In genomic region chr11:121023848-121024751, GRCh38 we compare ENCODE assay signal across 8 cellular contexts. TPM values are rescaled to one million over a fixed set of nuclear protein-coding genes. Genes with fewer than 3 reads are reported as not detected.
A peak's percentile ranks its signal among the peaks of the same experiment; 100 is the strongest.
DNase-seq lines count a peak whose midpoint lies in the region; ATAC-seq and TF ChIP-seq lines count a peak whose summit lies in the region.

A gene with protein sequence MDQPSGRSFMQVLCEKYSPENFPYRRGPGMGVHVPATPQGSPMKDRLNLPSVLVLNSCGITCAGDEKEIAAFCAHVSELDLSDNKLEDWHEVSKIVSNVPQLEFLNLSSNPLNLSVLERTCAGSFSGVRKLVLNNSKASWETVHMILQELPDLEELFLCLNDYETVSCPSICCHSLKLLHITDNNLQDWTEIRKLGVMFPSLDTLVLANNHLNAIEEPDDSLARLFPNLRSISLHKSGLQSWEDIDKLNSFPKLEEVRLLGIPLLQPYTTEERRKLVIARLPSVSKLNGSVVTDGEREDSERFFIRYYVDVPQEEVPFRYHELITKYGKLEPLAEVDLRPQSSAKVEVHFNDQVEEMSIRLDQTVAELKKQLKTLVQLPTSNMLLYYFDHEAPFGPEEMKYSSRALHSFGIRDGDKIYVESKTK (plus strand): TSS chr11:121024102. CDS start chr11:121045691, 21,589 bp downstream.

- CTCF ChIA-PET in PC-9 (lab: Charles Lee), result no interaction called here

- H3K4me3 Mint-ChIP-seq in activated T-cell treated with anti-CD3 and anti-CD28 coated beads, Interleukin-2, amount 50 U/mL, for 4 hours, result peak within 1 kb of the TSS; percentile 89
- H3K4me3 Mint-ChIP-seq in naive B cell, result peak within 1 kb of the TSS; percentile 89 to 97 (median 94)
- H3K4me3 Mint-ChIP-seq in stimulated activated memory B cell treated with anti-CD40 and anti-IgM and Interleukin-4, amounts not matched to agents 10 μg/mL and 1 μg/mL and 100 μg/mL, for 72 hours, result peak within 1 kb of the TSS; percentile 98

- TF ChIP-seq POLR2A in esophagus squamous epithelium (IDR thresholded peaks at IDR 0.05), result peak in 1 of 4 donors; percentile 32

- WGBS in HUES64, result 1% methylated on average over 54 of the region's 54 CpGs
- WGBS in esophagus squamous epithelium, 2 donors, result 0 to 2% methylated on average over 4 to 9 of the region's 54 CpGs

- no peaks in the 10 kb centered on the region for H3K9me3 Mint-ChIP-seq in activated T-cell treated with anti-CD3 and anti-CD28 coated beads, Interleukin-2, amount 50 U/mL, for 4 hours
- H3K9me3 Mint-ChIP-seq in naive B cell, result no peaks in the 10 kb centered on the region
- no peaks in the 10 kb centered on the region for H3K9me3 Mint-ChIP-seq in stimulated activated memory B cell treated with anti-CD40 and anti-IgM and Interleukin-4, amounts not matched to agents 10 μg/mL and 1 μg/mL and 100 μg/mL, for 72 hours

- peaks cover 23% of the 10 kb centered on the region for H3K4me1 Mint-ChIP-seq in activated T-cell treated with anti-CD3 and anti-CD28 coated beads, Interleukin-2, amount 50 U/mL, for 4 hours (ENCODE audit: low read depth)
- H3K4me1 Mint-ChIP-seq in naive B cell, result peaks cover 24 to 41% (median 30%) of the 10 kb centered on the region in 3 donors
- H3K4me1 Mint-ChIP-seq in stimulated activated memory B cell treated with anti-CD40 and anti-IgM and Interleukin-4, amounts not matched to agents 10 μg/mL and 1 μg/mL and 100 μg/mL, for 72 hours, result peaks cover 39% of the 10 kb centered on the region

- POLR2A ChIA-PET in PC-9 (lab: Charles Lee; ENCODE audit: unreplicated experiment), result no interaction called here

- H3K27me3 Mint-ChIP-seq in activated T-cell treated with anti-CD3 and anti-CD28 coated beads, Interleukin-2, amount 50 U/mL, for 4 hours (ENCODE audit: low read depth), result peaks cover 8% of the 10 kb centered on the region
- peaks cover 8 to 34% (median 17%) of the 10 kb centered on the region in 3 donors for H3K27me3 Mint-ChIP-seq in naive B cell
- peaks cover 23% of the 10 kb centered on the region for H3K27me3 Mint-ChIP-seq in stimulated activated memory B cell treated with anti-CD40 and anti-IgM and Interleukin-4, amounts not matched to agents 10 μg/mL and 1 μg/mL and 100 μg/mL, for 72 hours

- no TSS peak for BruUV-seq in PC-9 (replicated peaks; lab: Mats Ljungman, UMichigan)

- H3K9me2 ChIP-seq in PC-9 (ENCODE audit: insufficient read depth), result no peaks in the 10 kb centered on the region

- 0 out of 2 replicates have a peak, but pooled peaks cover 7% of the 10 kb centered on the region for H3F3A ChIP-seq in PC-9 (ENCODE audit: insufficient read depth, low read depth)

- H3K4me1 ChIP-seq in HUES64 (ENCODE audit: insufficient read depth, low read length) (peaks cover 8% of the 10 kb centered on the region; the same call in 1 of the 2 replicates), PC-9 (replicated peaks; ENCODE audit: insufficient read depth) (peaks cover 10% of the 10 kb centered on the region), esophagus squamous epithelium (peaks cover 11 to 26% (median 15%) of the 10 kb centered on the region in 3 donors)

- H3K4me2 ChIP-seq in PC-9, result peak within 1 kb of the TSS; percentile 84

- H3K4me3 ChIP-seq in HUES64 (ENCODE audit: low read length) (peak within 1 kb of the TSS; percentile 69), PC-9 (peak within 1 kb of the TSS; percentile 80), esophagus squamous epithelium (peak within 1 kb of the TSS; percentile 48 to 87 (median 74))

- peak within 1 kb of the TSS; percentile 88 to 99 (median 95) for H3K27ac Mint-ChIP-seq in naive B cell
- peak within 1 kb of the TSS; percentile 92 for H3K27ac Mint-ChIP-seq in stimulated activated memory B cell treated with anti-CD40 and anti-IgM and Interleukin-4, amounts not matched to agents 10 μg/mL and 1 μg/mL and 100 μg/mL, for 72 hours

- H3K9ac ChIP-seq in HUES64 (ENCODE audit: low read depth, low read length), result peak within 1 kb of the TSS; percentile 79

- TF ChIP-seq CTCF in PC-9 (conservative IDR thresholded peaks at IDR 0.05) (no peak), esophagus squamous epithelium (IDR thresholded peaks at IDR 0.05) (no peak)

- H4K20me1 ChIP-seq in PC-9 (ENCODE audit: insufficient read depth), result peaks cover 5% of the 10 kb centered on the region

- no peaks in the 10 kb centered on the region for H3K36me3 Mint-ChIP-seq in activated T-cell treated with anti-CD3 and anti-CD28 coated beads, Interleukin-2, amount 50 U/mL, for 4 hours (ENCODE audit: insufficient read depth)
- no peaks in the 10 kb centered on the region for H3K36me3 Mint-ChIP-seq in naive B cell
- peaks cover 5% of the 10 kb centered on the region for H3K36me3 Mint-ChIP-seq in stimulated activated memory B cell treated with anti-CD40 and anti-IgM and Interleukin-4, amounts not matched to agents 10 μg/mL and 1 μg/mL and 100 μg/mL, for 72 hours

- H3K9me3 ChIP-seq in HUES64 (ENCODE audit: insufficient read depth, low read depth, low read length), result no peaks in the 10 kb centered on the region
- no peaks in the 10 kb centered on the region for H3K9me3 ChIP-seq in PC-9 (ENCODE audit: insufficient read depth, low read depth)
- H3K9me3 ChIP-seq in esophagus squamous epithelium, result no peaks in the 10 kb centered on the region

- no peaks in the 10 kb centered on the region for H3K36me3 ChIP-seq in HUES64 (ENCODE audit: insufficient read depth, low read length)
- no peaks in the 10 kb centered on the region for H3K36me3 ChIP-seq in PC-9 (ENCODE audit: low read depth)
- H3K36me3 ChIP-seq in esophagus squamous epithelium, result no peaks in the 10 kb centered on the region

- peak within 1 kb of the TSS; percentile 57; the same call in 1 of the 2 replicates for H3K27ac ChIP-seq in HUES64 (ENCODE audit: low read depth, low read length)
- H3K27ac ChIP-seq in PC-9, result no peak within 1 kb of the TSS
- H3K27ac ChIP-seq in esophagus squamous epithelium, result peak within 1 kb of the TSS; percentile 35 to 71 (median 55)

- ATAC-seq in GM21447 (IDR thresholded peaks at IDR 0.05; ENCODE audit: unreplicated experiment), result peak; percentile 96
- ATAC-seq in activated T-cell treated with anti-CD3 and anti-CD28 coated beads, Interleukin-2, amount 50 U/mL, for 4 hours, result peak; percentile 92
- peak; percentile 91 for ATAC-seq in naive B cell (ENCODE audit: low read depth in 2 of 2)
- ATAC-seq in stimulated activated memory B cell treated with anti-CD40 and anti-IgM and Interleukin-4, amounts not matched to agents 10 μg/mL and 1 μg/mL and 100 μg/mL, for 72 hours, result peak; percentile 91

- DNase-seq in DMS 273 (lab: John Stamatoyannopoulos, UW; ENCODE audit: unreplicated experiment), result peak; percentile 90
- DNase-seq in PC-9, result peak; percentile 45 to 68
- DNase-seq in activated T-cell treated with anti-CD3 and anti-CD28 coated beads, Interleukin-2, amount 50 U/mL, for 4 hours, result peak; percentile 77
- DNase-seq in esophagus squamous epithelium (lab: John Stamatoyannopoulos, UW), result peak; percentile 40
- peak; percentile 86 for DNase-seq in naive B cell

- peak within 1 kb of the TSS; percentile 88 for H2AFZ ChIP-seq in PC-9

- peaks cover 18% of the 10 kb centered on the region for H3K79me2 ChIP-seq in PC-9 (ENCODE audit: low read depth)

- intact Hi-C loops in PC-9 (cut with micrococcal nuclease; ENCODE audit: unreplicated experiment), result no loop called here
- intact Hi-C loops in esophagus squamous epithelium (cut with DNase I), result no loop called here

- H3K27me3 ChIP-seq in HUES64 (ENCODE audit: insufficient read depth, low read length) (no peaks in the 10 kb centered on the region), PC-9 (ENCODE audit: insufficient read depth, low read depth) (peaks cover 21% of the 10 kb centered on the region), esophagus squamous epithelium (no peaks in the 10 kb centered on the region)

RNA-seq across cellular contexts. Expression of the gene that starts here (rescaled TPM):
- 5.9 TPM for polyA plus RNA-seq in HUES64 (2013, experiment 1 of 2)
- polyA plus RNA-seq in HUES64 (2013, experiment 2 of 2), result 6.3 TPM
- total RNA-seq in PC-9 (2021) (10.1 and 11.6 TPM in 2 replicates), esophagus squamous epithelium (10 to 100 TPM in 1 of 4 donors, 1 to 10 TPM in 3; 3.9 to 28.6 (median 7.4) TPM)
- 1 to 10 TPM; 6.6 to 7.2 (median 6.7) TPM for total RNA-seq in activated T-cell treated with anti-CD3 and anti-CD28 coated beads, Interleukin-2, amount 50 U/mL, for 4 hours
- 1 to 10 TPM in 5 of 6 donors, not detected in 1; 2.0 to 6.0 (median 4.0) TPM for polyA plus RNA-seq in naive B cell (ENCODE audit: low read depth in 6 of 6)

Comparison
In these comparisons a context has a peak if more than half of its experiments do, and no peak if none do; other contexts are left out.
1. DNase-seq: peak in every context shown above with its lines; median percentile 90 in DMS 273; 86 in naive B cell; 77 in activated T-cell treated with anti-CD3 and anti-CD28 coated beads, Interleukin-2, amount 50 U/mL, for 4 hours; 56 in PC-9; 40 in esophagus squamous epithelium.